8 cellular contexts compared by ENCODE assay signal in the genomic region with DNA sequence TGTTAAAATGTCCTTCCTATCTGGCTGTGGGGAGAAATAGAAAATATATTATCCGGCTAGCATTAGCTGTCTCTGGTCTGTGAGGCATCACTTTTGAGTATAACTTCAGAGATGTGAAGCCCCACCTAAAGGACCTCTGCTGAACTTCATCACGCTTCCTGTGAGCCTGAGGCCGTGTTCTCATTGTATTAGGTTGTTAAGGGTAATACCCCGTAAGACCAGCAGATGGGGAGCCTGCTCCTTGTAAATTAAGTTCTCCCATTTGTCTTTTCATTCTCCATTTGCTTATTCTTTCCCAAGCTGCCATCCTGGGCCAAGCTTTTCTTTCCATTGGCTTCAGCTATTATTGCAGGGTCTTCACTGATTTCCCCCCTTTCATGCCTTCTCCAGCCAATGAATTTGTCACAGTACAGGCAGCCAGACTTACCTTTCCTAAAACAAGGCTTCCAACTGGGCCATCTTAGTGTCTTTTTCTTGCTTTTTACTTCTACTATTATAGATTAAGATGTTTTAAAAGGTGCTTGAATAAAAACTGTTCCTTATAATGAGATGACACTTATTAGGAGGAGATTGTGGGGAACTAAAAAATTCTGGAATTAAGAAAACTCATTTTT. TPM values are rescaled to one million over a fixed set of nuclear protein-coding genes. Genes with fewer than 3 reads are reported as not detected.
A peak's percentile ranks its signal among the peaks of the same experiment; 100 is the strongest.
DNase-seq lines count a peak whose midpoint lies in the region; ATAC-seq and TF ChIP-seq lines count a peak whose summit lies in the region.

No MANE protein-coding gene starts in this region.

- no peak overlapping the region for H3K4me3 ChIP-seq in lower lobe of right lung

- H3K27me3 ChIP-seq in lower lobe of right lung (ENCODE audit: low read depth): no peaks in the 10 kb centered on the region

- H3K4me1 ChIP-seq in lower lobe of right lung: no peaks in the 10 kb centered on the region

- ATAC-seq in GM19452 (IDR thresholded peaks at IDR 0.05; ENCODE audit: unreplicated experiment): peak; percentile 98
- ATAC-seq in HG03520 (IDR thresholded peaks at IDR 0.05; ENCODE audit: unreplicated experiment): peak; percentile 97
- peak; percentile 88 to 91 for ATAC-seq in lower lobe of right lung

- intact Hi-C loops in lower lobe of right lung (cut with DNase I): no loop called here

- H3K9me3 ChIP-seq in lower lobe of right lung: no peaks in the 10 kb centered on the region

- no peak overlapping the region for H3K27ac ChIP-seq in lower lobe of right lung

- H3K36me3 ChIP-seq in lower lobe of right lung: peaks cover 79% of the 10 kb centered on the region

- DNase-seq in CMK (ENCODE audit: low read depth) (peak; percentile 56), NCI-H526 (lab: John Stamatoyannopoulos, UW) (peak; percentile 72 to 90), dedifferentiated amniotic fluid mesenchymal stem cell (ENCODE audit: extremely low spot score) (peak; percentile 89), lower lobe of right lung (peak; percentile 50)
- peak; percentile 69 to 76 for DNase-seq in activated CD4-positive, alpha-beta T cell treated with anti-CD3 and anti-CD28 coated beads for 4 hours
- DNase-seq in stimulated activated CD8-positive, alpha-beta memory T cell treated with anti-CD3 and anti-CD28 coated beads, Interleukin-15, amount 100 ng/mL, for 4 hours (ENCODE audit: low read depth in 2 of 2): peak; percentile 26 to 63

- TF ChIP-seq CTCF in lower lobe of right lung (IDR thresholded peaks at IDR 0.05): peak; percentile 77

RNA-seq across cellular contexts. Expression of a gene that starts 12.4 kb away (rescaled TPM):
- 20.5 TPM for total RNA-seq in lower lobe of right lung

RNA-seq across cellular contexts. Expression of a gene that starts 12.7 kb away (rescaled TPM):
- total RNA-seq in lower lobe of right lung: 35.0 TPM

RNA-seq across cellular contexts. Expression of a gene that starts 37.1 kb away (rescaled TPM):
- total RNA-seq in lower lobe of right lung: 132 TPM
